ENCODE assay signal across 9 cellular contexts in genomic region chrX:39815621-39816020, GRCh38.
DNase-seq lines count a peak whose midpoint lies in the region; ATAC-seq and TF ChIP-seq lines count a peak whose summit lies in the region.
"Had no signal": no experiment of that assay in that cellular context is flagged by ENCODE, and none has a peak within 500 bp of the region (broad histone marks: within the 10 kb centered on the region; RNA-seq: fewer than 3 reads in every experiment).

No MANE protein-coding gene starts in this region.

- H3K27me3 ChIP-seq in esophagus squamous epithelium, result peaks cover 0 to 4% (median 0%) of the 10 kb centered on the region in 4 donors
- H3K27me3 ChIP-seq in Caco-2 (replicated peaks; ENCODE audit: control insufficient read depth, insufficient read depth, low read length), result no peaks in the 10 kb centered on the region

- H3K27me3 Mint-ChIP-seq in activated naive CD4-positive, alpha-beta T cell treated with anti-CD3 and anti-CD28 coated beads for 36 hours (ENCODE audit: low read depth), result peaks cover 7% of the 10 kb centered on the region
- H3K27me3 Mint-ChIP-seq in stimulated activated naive B cell treated with anti-CD40 and anti-IgM and Interleukin-4, amounts not matched to agents 10 μg/mL and 1 μg/mL and 100 μg/mL, for 72 hours, result peaks cover 13 to 55% of the 10 kb centered on the region in 2 donors
- no peaks in the 10 kb centered on the region for H3K27me3 Mint-ChIP-seq in Caco-2 (ENCODE audit: insufficient read depth, unreplicated experiment)

- peak; percentile 71 for ATAC-seq in HG03354 (IDR thresholded peaks at IDR 0.05; ENCODE audit: poor library complexity, severe bottlenecking, unreplicated experiment)
- ATAC-seq in stimulated activated naive B cell treated with anti-CD40 and anti-IgM and Interleukin-4, amounts not matched to agents 10 μg/mL and 1 μg/mL and 100 μg/mL, for 72 hours (replicated peaks), result peak; percentile 97

- peak overlapping the region; percentile 53 for H3K27ac Mint-ChIP-seq in activated naive CD4-positive, alpha-beta T cell treated with anti-CD3 and anti-CD28 coated beads for 36 hours
- H3K27ac Mint-ChIP-seq in stimulated activated naive B cell treated with anti-CD40 and anti-IgM and Interleukin-4, amounts not matched to agents 10 μg/mL and 1 μg/mL and 100 μg/mL, for 72 hours, result peak overlapping the region; percentile 70
- no peak overlapping the region for H3K27ac Mint-ChIP-seq in Caco-2 (ENCODE audit: unreplicated experiment)
- H3K27ac Mint-ChIP-seq: dendritic cell treated with granulocyte-macrophage colony-stimulating factor and Interleukin-4, amounts not matched to agents 40 ng/mL and 50 ng/mL, for 4 days had no signal

- H3K4me3 ChIP-seq in esophagus squamous epithelium (no peak overlapping the region), Caco-2 (ENCODE audit: low read depth, low read length) (no peak overlapping the region)

- no TSS peak for BruUV-seq in Caco-2 (replicated peaks; lab: Mats Ljungman, UMichigan)

- intact Hi-C loops in activated naive CD4-positive, alpha-beta T cell treated with anti-CD3 and anti-CD28 coated beads for 36 hours (cut with micrococcal nuclease), result loop anchor here (1.0 to 5.0 kb wide), 8 partner anchors 41 to 451 kb away; partner anchors contain the start of gene BCOR
- intact Hi-C loops in esophagus squamous epithelium (cut with DNase I), result loop anchor here (10.0 kb wide), 2 partner anchors 359 to 449 kb away; no protein-coding TSS in a partner anchor
- intact Hi-C loops in Caco-2 (cut with micrococcal nuclease; ENCODE audit: unreplicated experiment), result loop anchor here (10.0 kb wide), 1 partner anchor 159 kb away; no protein-coding TSS in a partner anchor

- H3K4me1 ChIP-seq in esophagus squamous epithelium, result peaks cover 0 to 15% (median 0%) of the 10 kb centered on the region in 3 donors
- peaks cover 28% of the 10 kb centered on the region for H3K4me1 ChIP-seq in Caco-2

- TF ChIP-seq POLR2A in esophagus squamous epithelium (IDR thresholded peaks at IDR 0.05), result no peak

- POLR2A ChIA-PET in Caco-2 (lab: Charles Lee), result no interaction called here

- DNase-seq in activated naive CD4-positive, alpha-beta T cell treated with anti-CD3 and anti-CD28 coated beads for 36 hours, result peak; percentile 65
- DNase-seq in activated naive CD4-positive, alpha-beta T cell (lab: John Stamatoyannopoulos, UW), result no peak
- peak; percentile 26 for DNase-seq in SKM-1 treated with dmso at 0.1 percent for 144 hours (lab: John Stamatoyannopoulos, UW; ENCODE audit: unreplicated experiment)
- DNase-seq in stimulated activated naive B cell treated with anti-CD40 and anti-IgM and Interleukin-4, amounts not matched to agents 10 μg/mL and 1 μg/mL and 100 μg/mL, for 72 hours, result peak; percentile 54
- no peak for DNase-seq in esophagus squamous epithelium (lab: John Stamatoyannopoulos, UW)
- no peak for DNase-seq in Caco-2
- DNase-seq in activated CD4-positive, alpha-beta T cell treated with anti-CD3 and anti-CD28 coated beads, Interleukin-2, amount 50 U/mL, for 1 hour, result no peak

- no peaks in the 10 kb centered on the region for H3K36me3 Mint-ChIP-seq in activated naive CD4-positive, alpha-beta T cell treated with anti-CD3 and anti-CD28 coated beads for 36 hours (ENCODE audit: low read depth)
- no peaks in the 10 kb centered on the region for H3K36me3 Mint-ChIP-seq in stimulated activated naive B cell treated with anti-CD40 and anti-IgM and Interleukin-4, amounts not matched to agents 10 μg/mL and 1 μg/mL and 100 μg/mL, for 72 hours
- no peaks in the 10 kb centered on the region for H3K36me3 Mint-ChIP-seq in Caco-2 (ENCODE audit: insufficient read depth, unreplicated experiment)

- peaks cover 30% of the 10 kb centered on the region for H3K4me1 Mint-ChIP-seq in activated naive CD4-positive, alpha-beta T cell treated with anti-CD3 and anti-CD28 coated beads for 36 hours (ENCODE audit: low read depth)
- H3K4me1 Mint-ChIP-seq in stimulated activated naive B cell treated with anti-CD40 and anti-IgM and Interleukin-4, amounts not matched to agents 10 μg/mL and 1 μg/mL and 100 μg/mL, for 72 hours, result peaks cover 12 to 15% of the 10 kb centered on the region in 2 donors
- no peaks in the 10 kb centered on the region for H3K4me1 Mint-ChIP-seq in Caco-2 (ENCODE audit: low read depth, unreplicated experiment)

- no peak overlapping the region for H3K4me3 Mint-ChIP-seq in activated naive CD4-positive, alpha-beta T cell treated with anti-CD3 and anti-CD28 coated beads for 36 hours
- peak overlapping the region in 1 of 2 donors; percentile 25 for H3K4me3 Mint-ChIP-seq in stimulated activated naive B cell treated with anti-CD40 and anti-IgM and Interleukin-4, amounts not matched to agents 10 μg/mL and 1 μg/mL and 100 μg/mL, for 72 hours
- no peak overlapping the region for H3K4me3 Mint-ChIP-seq in Caco-2 (ENCODE audit: unreplicated experiment)
- H3K4me3 Mint-ChIP-seq: dendritic cell treated with granulocyte-macrophage colony-stimulating factor and Interleukin-4, amounts not matched to agents 40 ng/mL and 50 ng/mL, for 4 days had no signal

- CTCF ChIA-PET in activated naive CD4-positive, alpha-beta T cell treated with anti-CD3 and anti-CD28 coated beads for 36 hours (lab: Charles Lee), result interaction anchor here (0.8 to 2.3 kb wide), 2 partner anchors 35 to 452 kb away, joined by 4 to 13 read pairs; no protein-coding TSS in a partner anchor
- CTCF ChIA-PET in Caco-2 (lab: Charles Lee), result no interaction called here

- H3K27ac ChIP-seq in esophagus squamous epithelium, result no peak overlapping the region

- TF ChIP-seq CTCF in esophagus squamous epithelium (IDR thresholded peaks at IDR 0.05) (no peak), Caco-2 (IDR thresholded peaks at IDR 0.05; ENCODE audit: insufficient read depth in 1 of 2, low read depth in 1 of 2, low read length in 1 of 2, severe bottlenecking in 1 of 2, unreplicated experiment in 1 of 2) (no peak)

- no peaks in the 10 kb centered on the region for H3K9me3 ChIP-seq in esophagus squamous epithelium
- no peaks in the 10 kb centered on the region for H3K9me3 ChIP-seq in Caco-2

- whole genome bisulfite sequencing in esophagus squamous epithelium, 2 donors, result 86% methylated on average over 1 of the region's 1 CpG; no CpG with 5 or more reads in 1 of the 2 donors

- H3K36me3 ChIP-seq in esophagus squamous epithelium (no peaks in the 10 kb centered on the region), Caco-2 (ENCODE audit: control insufficient read depth, insufficient read depth, low read length) (no peaks in the 10 kb centered on the region)

- H3K9me3 Mint-ChIP-seq in activated naive CD4-positive, alpha-beta T cell treated with anti-CD3 and anti-CD28 coated beads for 36 hours, result no peaks in the 10 kb centered on the region
- no peaks in the 10 kb centered on the region for H3K9me3 Mint-ChIP-seq in stimulated activated naive B cell treated with anti-CD40 and anti-IgM and Interleukin-4, amounts not matched to agents 10 μg/mL and 1 μg/mL and 100 μg/mL, for 72 hours
- no peaks in the 10 kb centered on the region for H3K9me3 Mint-ChIP-seq in Caco-2 (ENCODE audit: unreplicated experiment)
- H3K9me3 Mint-ChIP-seq: dendritic cell treated with granulocyte-macrophage colony-stimulating factor and Interleukin-4, amounts not matched to agents 40 ng/mL and 50 ng/mL, for 4 days had no signal

Comparison
In these comparisons a context has a peak if more than half of its experiments do, and no peak if none do; other contexts are left out.
1. DNase-seq: peak in activated naive CD4-positive, alpha-beta T cell treated with anti-CD3 and anti-CD28 coated beads for 36 hours (single experiment), SKM-1 treated with dmso at 0.1 percent for 144 hours (single experiment) and stimulated activated naive B cell treated with anti-CD40 and anti-IgM and Interleukin-4, amounts not matched to agents 10 μg/mL and 1 μg/mL and 100 μg/mL, for 72 hours (single experiment); none in activated naive CD4-positive, alpha-beta T cell (0 of 4), esophagus squamous epithelium (single experiment), Caco-2 (0 of 2) and activated CD4-positive, alpha-beta T cell treated with anti-CD3 and anti-CD28 coated beads, Interleukin-2, amount 50 U/mL, for 1 hour (single experiment).